Comparison of ENCODE assay signal across 9 cellular contexts in the genomic region with DNA sequence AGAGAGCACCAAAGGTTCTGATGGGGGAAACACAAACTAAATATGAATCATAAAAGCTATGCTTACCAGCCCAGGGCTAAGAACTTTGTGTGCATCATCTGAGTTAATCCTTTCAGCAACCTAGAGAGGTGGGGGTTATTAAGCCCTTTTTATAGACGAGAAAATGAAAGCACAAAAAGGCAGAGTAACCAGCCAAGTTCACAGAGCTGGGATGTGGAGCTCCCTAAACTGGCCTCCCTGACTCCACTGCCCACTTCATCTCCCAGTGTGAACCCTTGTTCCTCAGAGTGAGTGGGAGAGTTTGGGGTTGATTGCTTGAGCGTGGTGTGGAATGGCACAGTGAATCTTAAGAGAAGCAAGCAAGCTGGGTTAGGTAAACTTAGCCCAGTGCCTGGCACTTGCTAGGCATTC. TPM values are rescaled to one million over a fixed set of nuclear protein-coding genes. Genes with fewer than 3 reads are reported as not detected.
DNase-seq lines count a peak whose midpoint lies in the region; ATAC-seq and TF ChIP-seq lines count a peak whose summit lies in the region.
"Had no signal": no experiment of that assay in that cellular context is flagged by ENCODE, and none has a peak within 500 bp of the region (broad histone marks: within the 10 kb centered on the region; RNA-seq: fewer than 3 reads in every experiment).

No MANE protein-coding gene starts in this region.

- peaks cover 17% of the 10 kb centered on the region for H3K4me1 Mint-ChIP-seq in activated CD4-positive, alpha-beta T cell treated with anti-CD3 and anti-CD28 coated beads for 36 hours
- peaks cover 11 to 26% of the 10 kb centered on the region in 2 donors for H3K4me1 Mint-ChIP-seq in stimulated activated naive B cell treated with anti-CD40 and anti-IgM and Interleukin-4, amounts not matched to agents 10 μg/mL and 1 μg/mL and 100 μg/mL, for 72 hours
- H3K4me1 Mint-ChIP-seq in CD8-positive, alpha-beta memory T cell, result peaks cover 2 to 17% (median 15%) of the 10 kb centered on the region in 3 donors

- H3K27me3 ChIP-seq in CD8-positive, alpha-beta memory T cell (ENCODE audit: insufficient read depth, low read length, poor library complexity, severe bottlenecking), result no peaks in the 10 kb centered on the region
- H3K27me3 ChIP-seq: uterus had no signal

- peak overlapping the region; percentile 97 for H3K27ac ChIP-seq in RWPE1
- H3K27ac ChIP-seq in CD8-positive, alpha-beta memory T cell (ENCODE audit: low read depth, low read length), result no peak overlapping the region

- H3K9me3 ChIP-seq in CD8-positive, alpha-beta memory T cell (ENCODE audit: low read length), result no peaks in the 10 kb centered on the region
- H3K9me3 ChIP-seq: uterus had no signal

- peak; percentile 7 for ATAC-seq in activated CD4-positive, alpha-beta T cell treated with anti-CD3 and anti-CD28 coated beads for 36 hours
- ATAC-seq in stimulated activated naive B cell treated with anti-CD40 and anti-IgM and Interleukin-4, amounts not matched to agents 10 μg/mL and 1 μg/mL and 100 μg/mL, for 72 hours (replicated peaks), result peak; percentile 4 to 6
- ATAC-seq in HG02623 (IDR thresholded peaks at IDR 0.05; ENCODE audit: unreplicated experiment), result no peak
- no peak for ATAC-seq in HG03025 (IDR thresholded peaks at IDR 0.05; ENCODE audit: low FRiP score, unreplicated experiment)

- intact Hi-C loops in activated CD4-positive, alpha-beta T cell treated with anti-CD3 and anti-CD28 coated beads for 36 hours (cut with DNase I, micrococcal nuclease), result loop anchor here in 1 of 2 experiments (10.0 kb wide), 1 partner anchor 692 kb away; no protein-coding TSS in a partner anchor

- H3K4me3 ChIP-seq in fibroblast of mammary gland (ENCODE audit: control insufficient read depth, low read depth, low read length), result no peak overlapping the region
- no peak overlapping the region for H3K4me3 ChIP-seq in CD8-positive, alpha-beta memory T cell (ENCODE audit: low read length)
- H3K4me3 ChIP-seq: uterus had no signal

- CTCF ChIA-PET in activated CD4-positive, alpha-beta T cell treated with anti-CD3 and anti-CD28 coated beads for 36 hours (lab: Charles Lee), result interaction anchor here (1.1 to 1.6 kb wide), 6 partner anchors 9 to 152 kb away, joined by 3 to 5 read pairs (median 3); no protein-coding TSS in a partner anchor
- CTCF ChIA-PET in RWPE1 (lab: Yijun Ruan, JAX), result interaction anchor here (0.6 to 1.4 kb wide), 4 partner anchors 10 to 26 kb away, joined by 3 to 11 read pairs (median 6); partner anchors contain the start of gene BCAR3
- CTCF ChIA-PET in CD8-positive, alpha-beta memory T cell (lab: Charles Lee), result no interaction called here

- no peaks in the 10 kb centered on the region for H3K36me3 Mint-ChIP-seq in activated CD4-positive, alpha-beta T cell treated with anti-CD3 and anti-CD28 coated beads for 36 hours (ENCODE audit: low read depth)
- H3K36me3 Mint-ChIP-seq in stimulated activated naive B cell treated with anti-CD40 and anti-IgM and Interleukin-4, amounts not matched to agents 10 μg/mL and 1 μg/mL and 100 μg/mL, for 72 hours, result no peaks in the 10 kb centered on the region
- no peaks in the 10 kb centered on the region for H3K36me3 Mint-ChIP-seq in CD8-positive, alpha-beta memory T cell

- no peak for TF ChIP-seq CTCF in RWPE1 (conservative IDR thresholded peaks at IDR 0.05; ENCODE audit: low read depth)
- TF ChIP-seq CTCF in fibroblast of mammary gland (conservative IDR thresholded peaks at IDR 0.05; ENCODE audit: control insufficient read depth, insufficient read depth, low read depth, low read length), result no peak

- H3K36me3 ChIP-seq in CD8-positive, alpha-beta memory T cell (ENCODE audit: insufficient read depth, low read length), result no peaks in the 10 kb centered on the region
- H3K36me3 ChIP-seq: uterus had no signal

- no peak for DNase-seq in activated CD4-positive, alpha-beta T cell treated with anti-CD3 and anti-CD28 coated beads for 36 hours
- DNase-seq in activated CD4-positive, alpha-beta T cell treated with anti-CD3 and anti-CD28 coated beads, Interleukin-2, amount 50 U/mL, for 4 hours, result no peak
- peak; percentile 59 for DNase-seq in RWPE1 (ENCODE audit: low spot score)
- peak; percentile 42 for DNase-seq in fibroblast of mammary gland (ENCODE audit: low read depth)
- no peak for DNase-seq in stimulated activated naive B cell treated with anti-CD40 and anti-IgM and Interleukin-4, amounts not matched to agents 10 μg/mL and 1 μg/mL and 100 μg/mL, for 72 hours
- no peak for DNase-seq in CD8-positive, alpha-beta memory T cell
- DNase-seq: uterus had no signal

- H3K27me3 Mint-ChIP-seq in activated CD4-positive, alpha-beta T cell treated with anti-CD3 and anti-CD28 coated beads for 36 hours, result peaks cover 7% of the 10 kb centered on the region
- H3K27me3 Mint-ChIP-seq in stimulated activated naive B cell treated with anti-CD40 and anti-IgM and Interleukin-4, amounts not matched to agents 10 μg/mL and 1 μg/mL and 100 μg/mL, for 72 hours, result no peaks in the 10 kb centered on the region
- no peaks in the 10 kb centered on the region for H3K27me3 Mint-ChIP-seq in CD8-positive, alpha-beta memory T cell

- H3K9me3 Mint-ChIP-seq in activated CD4-positive, alpha-beta T cell treated with anti-CD3 and anti-CD28 coated beads for 36 hours (ENCODE audit: low read depth), result no peaks in the 10 kb centered on the region
- no peaks in the 10 kb centered on the region for H3K9me3 Mint-ChIP-seq in stimulated activated naive B cell treated with anti-CD40 and anti-IgM and Interleukin-4, amounts not matched to agents 10 μg/mL and 1 μg/mL and 100 μg/mL, for 72 hours
- H3K9me3 Mint-ChIP-seq in CD8-positive, alpha-beta memory T cell, result no peaks in the 10 kb centered on the region

- no peaks in the 10 kb centered on the region for H3K4me1 ChIP-seq in CD8-positive, alpha-beta memory T cell (ENCODE audit: insufficient read depth, low read length)
- H3K4me1 ChIP-seq: uterus had no signal

- POLR2A ChIA-PET in activated CD4-positive, alpha-beta T cell treated with anti-CD3 and anti-CD28 coated beads for 36 hours (lab: Charles Lee), result interaction anchor here (0.6 kb wide), 1 partner anchor 45 kb away, joined by 3 read pairs; no protein-coding TSS in a partner anchor
- POLR2A ChIA-PET in RWPE1 (lab: Yijun Ruan, JAX; ENCODE audit: low non-redundant PET), result interaction anchor here (1.5 kb wide), 1 partner anchor 11 kb away, joined by 8 read pairs; the partner anchor contains the start of gene BCAR3
- POLR2A ChIA-PET in CD8-positive, alpha-beta memory T cell (lab: Charles Lee), result no interaction called here

- H3K4me3 Mint-ChIP-seq in activated CD4-positive, alpha-beta T cell treated with anti-CD3 and anti-CD28 coated beads for 36 hours, result no peak overlapping the region
- peak overlapping the region; percentile 7 to 59 for H3K4me3 Mint-ChIP-seq in stimulated activated naive B cell treated with anti-CD40 and anti-IgM and Interleukin-4, amounts not matched to agents 10 μg/mL and 1 μg/mL and 100 μg/mL, for 72 hours
- no peak overlapping the region for H3K4me3 Mint-ChIP-seq in CD8-positive, alpha-beta memory T cell

- H3K27ac Mint-ChIP-seq in activated CD4-positive, alpha-beta T cell treated with anti-CD3 and anti-CD28 coated beads for 36 hours, result peak overlapping the region; percentile 55
- peak overlapping the region; percentile 97 for H3K27ac Mint-ChIP-seq in stimulated activated naive B cell treated with anti-CD40 and anti-IgM and Interleukin-4, amounts not matched to agents 10 μg/mL and 1 μg/mL and 100 μg/mL, for 72 hours
- no peak overlapping the region for H3K27ac Mint-ChIP-seq in CD8-positive, alpha-beta memory T cell

RNA-seq across cellular contexts. Expression of gene BCAR3, which starts 10.8 kb away (rescaled TPM):
- under 1 TPM; 0.46 to 0.54 TPM for total RNA-seq in activated CD4-positive, alpha-beta T cell treated with anti-CD3 and anti-CD28 coated beads for 36 hours
- under 1 TPM; 0.62 to 0.77 TPM for total RNA-seq in CD8-positive, alpha-beta memory T cell
- 0.32 TPM for polyA plus RNA-seq in CD8-positive, alpha-beta memory T cell

Comparison
In these comparisons a context has a peak if more than half of its experiments do, and no peak if none do; other contexts are left out.
1. ATAC-seq: peak in activated CD4-positive, alpha-beta T cell treated with anti-CD3 and anti-CD28 coated beads for 36 hours (single experiment) and stimulated activated naive B cell treated with anti-CD40 and anti-IgM and Interleukin-4, amounts not matched to agents 10 μg/mL and 1 μg/mL and 100 μg/mL, for 72 hours (2 of 2); none in HG02623 (single experiment) and HG03025 (single experiment).
2. DNase-seq: peak in RWPE1 (single experiment) and fibroblast of mammary gland (single experiment); none in activated CD4-positive, alpha-beta T cell treated with anti-CD3 and anti-CD28 coated beads for 36 hours (single experiment), activated CD4-positive, alpha-beta T cell treated with anti-CD3 and anti-CD28 coated beads, Interleukin-2, amount 50 U/mL, for 4 hours (0 of 2), stimulated activated naive B cell treated with anti-CD40 and anti-IgM and Interleukin-4, amounts not matched to agents 10 μg/mL and 1 μg/mL and 100 μg/mL, for 72 hours (single experiment) and CD8-positive, alpha-beta memory T cell (0 of 5).
3. H3K27ac Mint-ChIP-seq: peak in activated CD4-positive, alpha-beta T cell treated with anti-CD3 and anti-CD28 coated beads for 36 hours (single experiment) and stimulated activated naive B cell treated with anti-CD40 and anti-IgM and Interleukin-4, amounts not matched to agents 10 μg/mL and 1 μg/mL and 100 μg/mL, for 72 hours (single experiment); none in CD8-positive, alpha-beta memory T cell (0 of 8).
4. H3K4me3 Mint-ChIP-seq: peak in stimulated activated naive B cell treated with anti-CD40 and anti-IgM and Interleukin-4, amounts not matched to agents 10 μg/mL and 1 μg/mL and 100 μg/mL, for 72 hours (2 of 2); none in activated CD4-positive, alpha-beta T cell treated with anti-CD3 and anti-CD28 coated beads for 36 hours (single experiment) and CD8-positive, alpha-beta memory T cell (0 of 7).